8 cellular contexts compared by ENCODE assay signal in the genomic region with DNA sequence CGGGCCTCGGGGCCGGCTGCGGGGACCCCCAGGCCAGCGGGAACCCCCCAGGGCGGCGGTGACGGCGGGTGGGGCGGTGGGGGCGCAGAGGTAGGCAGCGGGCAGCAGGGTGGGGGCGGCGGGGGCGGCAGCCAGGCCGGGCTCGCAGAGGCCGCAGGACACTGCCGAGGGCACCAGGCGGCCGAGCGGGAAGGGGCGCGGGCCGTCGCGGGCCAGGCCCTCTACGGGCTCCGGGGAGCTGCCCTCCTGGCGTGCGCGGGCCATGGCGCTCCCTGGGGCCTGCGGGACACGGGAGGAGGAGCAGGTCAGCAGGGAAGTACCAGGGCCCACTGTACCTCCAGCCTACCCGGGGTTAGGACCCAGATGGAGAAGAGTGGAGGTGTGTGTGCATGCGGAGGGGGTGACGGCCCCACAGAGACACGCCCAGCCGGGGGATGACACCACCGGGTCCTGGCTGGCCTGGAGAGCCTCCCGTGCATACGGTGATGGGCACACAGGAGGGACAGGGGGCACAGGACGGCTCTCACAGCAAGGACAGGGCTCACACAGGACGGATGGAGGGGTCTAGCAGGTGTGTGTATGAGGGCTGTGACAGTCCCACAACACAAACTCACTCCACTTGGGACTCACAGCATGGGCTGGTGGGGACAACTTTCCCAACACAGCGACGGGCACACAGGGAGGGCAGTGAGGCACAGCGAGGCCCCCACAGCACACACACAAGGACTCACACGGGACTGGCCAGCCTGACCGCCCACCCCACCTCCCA. TPM values are rescaled to one million over a fixed set of nuclear protein-coding genes. Genes with fewer than 3 reads are reported as not detected.
DNase-seq lines count a peak whose midpoint lies in the region; ATAC-seq, FAIRE-seq and TF ChIP-seq lines count a peak whose summit lies in the region.

No MANE protein-coding gene starts in this region.

- TF ChIP-seq CTCF in astrocyte (IDR thresholded peaks at IDR 0.05; ENCODE audit: insufficient read depth, low read depth, low read length) = no peak

- peak overlapping the region; percentile 100 for H3K4me2 ChIP-seq in astrocyte (ENCODE audit: low read length)

- H3K27me3 ChIP-seq in astrocyte (ENCODE audit: insufficient read depth, low read length) (no peaks in the 10 kb centered on the region), iPS-20b (ENCODE audit: insufficient read depth, low read length) (peaks cover 14% of the 10 kb centered on the region; the same call in 1 of the 2 replicates)

- H3K9me3 Mint-ChIP-seq in astrocyte (ENCODE audit: unreplicated experiment) = no peaks in the 10 kb centered on the region
- no peaks in the 10 kb centered on the region for H3K9me3 Mint-ChIP-seq in stimulated activated memory B cell treated with anti-CD40 and anti-IgM and Interleukin-4, amounts not matched to agents 10 μg/mL and 1 μg/mL and 100 μg/mL, for 72 hours

- H3K4me3 ChIP-seq in astrocyte (ENCODE audit: insufficient read depth, low read depth, low read length) (peak overlapping the region; percentile 89), iPS-20b (ENCODE audit: low read length) (peak overlapping the region; percentile 78)

- peaks cover 47% of the 10 kb centered on the region for H3K79me2 ChIP-seq in astrocyte (ENCODE audit: insufficient read depth, low read length)

- H3K36me3 Mint-ChIP-seq in astrocyte (ENCODE audit: low read depth, unreplicated experiment) = peaks cover 2% of the 10 kb centered on the region
- H3K36me3 Mint-ChIP-seq in stimulated activated memory B cell treated with anti-CD40 and anti-IgM and Interleukin-4, amounts not matched to agents 10 μg/mL and 1 μg/mL and 100 μg/mL, for 72 hours = no peaks in the 10 kb centered on the region

- H3K27ac ChIP-seq in astrocyte (ENCODE audit: low read depth, low read length) (peak overlapping the region; percentile 91), iPS-20b (ENCODE audit: low read length) (peak overlapping the region; percentile 60)

- no peaks in the 10 kb centered on the region for H3K9me3 ChIP-seq in astrocyte (ENCODE audit: insufficient read depth, low read depth, low read length)
- H3K9me3 ChIP-seq in iPS-20b (ENCODE audit: insufficient read depth, low read depth, low read length) = no peaks in the 10 kb centered on the region

- no peak overlapping the region for H2AFZ ChIP-seq in astrocyte (ENCODE audit: low read depth, low read length)

- no peaks in the 10 kb centered on the region for H3K27me3 Mint-ChIP-seq in astrocyte (ENCODE audit: low read depth, unreplicated experiment)
- H3K27me3 Mint-ChIP-seq in stimulated activated memory B cell treated with anti-CD40 and anti-IgM and Interleukin-4, amounts not matched to agents 10 μg/mL and 1 μg/mL and 100 μg/mL, for 72 hours = no peaks in the 10 kb centered on the region

- DNase-seq in stimulated activated naive CD4-positive, alpha-beta T cell (lab: John Stamatoyannopoulos, UW) = peak in 5 of 6 experiments; percentile 17 to 61 (median 36)
- DNase-seq in stimulated activated naive CD4-positive, alpha-beta T cell treated with Interleukin-2 at 50 U/mL for 16 hours (lab: John Stamatoyannopoulos, UW) = no peak
- DNase-seq in RPMI8226 = peak; percentile 63
- no peak for DNase-seq in astrocyte (ENCODE audit: low read depth)
- no peak for DNase-seq in left lobe of liver (ENCODE audit: low spot score)

- peak overlapping the region; percentile 95 for H3K9ac ChIP-seq in astrocyte (ENCODE audit: low read length)
- peak overlapping the region; percentile 78; the same call in 1 of the 2 replicates for H3K9ac ChIP-seq in iPS-20b (ENCODE audit: low read depth, low read length)

- no peak overlapping the region for H3K4me3 Mint-ChIP-seq in astrocyte (ENCODE audit: unreplicated experiment)
- H3K4me3 Mint-ChIP-seq in stimulated activated memory B cell treated with anti-CD40 and anti-IgM and Interleukin-4, amounts not matched to agents 10 μg/mL and 1 μg/mL and 100 μg/mL, for 72 hours = peak overlapping the region; percentile 81

- no peak for FAIRE-seq in astrocyte (lab: Jason Lieb, UNC)

- H4K20me1 ChIP-seq in astrocyte (ENCODE audit: insufficient read depth, low read length) = peaks cover 25% of the 10 kb centered on the region

- H3K4me1 ChIP-seq in astrocyte (ENCODE audit: insufficient read depth, low read length) = peaks cover 55% of the 10 kb centered on the region
- H3K4me1 ChIP-seq in iPS-20b (ENCODE audit: insufficient read depth, low read length) = peaks cover 12% of the 10 kb centered on the region; the same call in 1 of the 2 replicates

- no peak overlapping the region for H3K27ac Mint-ChIP-seq in astrocyte (ENCODE audit: unreplicated experiment)
- no peak overlapping the region for H3K27ac Mint-ChIP-seq in stimulated activated memory B cell treated with anti-CD40 and anti-IgM and Interleukin-4, amounts not matched to agents 10 μg/mL and 1 μg/mL and 100 μg/mL, for 72 hours

- H3K4me1 Mint-ChIP-seq in astrocyte (ENCODE audit: low read depth, unreplicated experiment) = peaks cover 20% of the 10 kb centered on the region
- peaks cover 34% of the 10 kb centered on the region for H3K4me1 Mint-ChIP-seq in stimulated activated memory B cell treated with anti-CD40 and anti-IgM and Interleukin-4, amounts not matched to agents 10 μg/mL and 1 μg/mL and 100 μg/mL, for 72 hours

- ATAC-seq in stimulated activated memory B cell treated with anti-CD40 and anti-IgM and Interleukin-4, amounts not matched to agents 10 μg/mL and 1 μg/mL and 100 μg/mL, for 72 hours = peak; percentile 36
- ATAC-seq in left lobe of liver (no peak), HG02759 (IDR thresholded peaks at IDR 0.05; ENCODE audit: unreplicated experiment) (no peak)

- H3K36me3 ChIP-seq in astrocyte (ENCODE audit: insufficient read depth, low read length) (no peaks in the 10 kb centered on the region), iPS-20b (ENCODE audit: insufficient read depth, low read depth, low read length) (no peaks in the 10 kb centered on the region)

RNA-seq across cellular contexts. Expression of a gene that starts 2.6 kb away (rescaled TPM):
- total RNA-seq in astrocyte (43.5 and 54.6 TPM in 2 replicates), left lobe of liver (2.7 TPM)

RNA-seq across cellular contexts. Expression of a gene that starts 28.0 kb away (rescaled TPM):
- total RNA-seq in astrocyte (44.6 and 45.5 TPM in 2 replicates), left lobe of liver (10.4 TPM)

RNA-seq across cellular contexts. Expression of a gene that starts 46.3 kb away (rescaled TPM):
- total RNA-seq in astrocyte = 23.6 and 25.7 TPM in 2 replicates
- 5.6 TPM for total RNA-seq in left lobe of liver

Comparison
In these comparisons a context has a peak if more than half of its experiments do, and no peak if none do; other contexts are left out.
1. DNase-seq: peak in stimulated activated naive CD4-positive, alpha-beta T cell (5 of 6) and RPMI8226 (single experiment); none in stimulated activated naive CD4-positive, alpha-beta T cell treated with Interleukin-2 at 50 U/mL for 16 hours (single experiment), astrocyte (single experiment) and left lobe of liver (single experiment).
2. RNA of a gene that starts 2.6 kb away (total RNA-seq): 43.5 to 54.6 TPM in astrocyte; 2.7 TPM in left lobe of liver (single experiment); every median in the first group is over 10 times any median in the second.